In genomic region chr5:149567226-149567625, GRCh38 we compare ENCODE assay signal across 27 cellular contexts.
"Had no signal": no experiment of that assay in that cellular context is flagged by ENCODE, and none has a peak within 500 bp of the region (broad histone marks: within the 10 kb centered on the region; RNA-seq: fewer than 3 reads in every experiment).

No MANE protein-coding gene starts in this region.

- H3K4me3 ChIP-seq: MG63 had no signal

- DNase-seq: activated CD4-positive, alpha-beta T cell treated with anti-CD3 and anti-CD28 coated beads for 48 hours; activated CD4-positive, alpha-beta T cell treated with anti-CD3 and anti-CD28 coated beads, Interleukin-2, amount 50 U/mL, for 48 hours; activated CD4-positive, CD25-positive, alpha-beta regulatory T cell treated with anti-CD3 and anti-CD28 coated beads, Interleukin-2, amount 50 U/mL, for 72 hours; activated gamma-delta T cell treated with Interleukin-2 at 50 U/mL for 16 hours; activated naive CD4-positive, alpha-beta T cell treated with anti-CD3 and anti-CD28 coated beads, Interleukin-2, amount 10 ng/mL, durations not matched to agents 7 days and 5 days; activated naive CD8-positive, alpha-beta T cell treated with anti-CD3 and anti-CD28 coated beads for 36 hours; activated T-cell treated with anti-CD3 and anti-CD28 coated beads for 4 hours; activated T-cell treated with anti-CD3 and anti-CD28 coated beads, Interleukin-2, amount 50 U/mL, for 48 hours; anterior cingulate cortex; cerebellar nuclear complex; MG63; MV-4-11; NCI-H1092 treated with DMSO at 0.1 percent for 48 hours; NCI-H1417 treated with DMSO at 0.1 percent for 48 hours; NCI-H1694; NCI-H2029; NCI-H2107; NCI-H2171 treated with DMSO at 0.1 percent for 48 hours; NCI-H345; NCI-H510A; NCI-H526 treated with DMSO at 0.1 percent for 48 hours; NCI-H82; SIG-M5; T-helper 17 cell; T-helper 9 cell had no signal

- ATAC-seq: activated T-helper 17 cell treated with anti-CD3 and anti-CD28 coated beads, Interleukin-2, amount 50 U/mL, for 72 hours; T-helper 17 cell; WTC11 had no signal

- H3K27me3 ChIP-seq: MG63 had no signal

- H3K9me3 ChIP-seq: MG63 had no signal

- H3K36me3 ChIP-seq: MG63 had no signal
